ENCODE assay signal across 13 cellular contexts in genomic region chr9:93812410-93812668, GRCh38.
A peak's percentile ranks its signal among the peaks of the same experiment; 100 is the strongest.
DNase-seq lines count a peak whose midpoint lies in the region; ATAC-seq and TF ChIP-seq lines count a peak whose summit lies in the region.
"Had no signal": no experiment of that assay in that cellular context is flagged by ENCODE, and none has a peak within 500 bp of the region (broad histone marks: within the 10 kb centered on the region; RNA-seq: fewer than 3 reads in every experiment).

No MANE protein-coding gene starts in this region.

- ATAC-seq in SK-N-SH treated with all-trans-retinoic acid at 6 μM for 48 hours (no peak), HCT116 (peak; percentile 28; the same call in 1 of the 2 replicates), left lung (peak; percentile 13)

- TF ChIP-seq EP300 in SK-N-SH (IDR thresholded peaks at IDR 0.05; ENCODE audit: borderline replicate concordance in 1 of 2, low read depth in 1 of 2, low read length in 1 of 2): no peak

- H3K27me3 ChIP-seq in SK-N-SH (ENCODE audit: insufficient read depth) (no peaks in the 10 kb centered on the region), HCT116 (ENCODE audit: insufficient read depth, low read length) (peaks cover 7% of the 10 kb centered on the region; the same call in 1 of the 2 replicates), left lung (peaks cover 0 to 68% of the 10 kb centered on the region in 2 donors), right atrium auricular region (no peaks in the 10 kb centered on the region)

- no peak overlapping the region for H3K4me2 ChIP-seq in SK-N-SH
- no peak overlapping the region for H3K4me2 ChIP-seq in HCT116 (ENCODE audit: low read length)

- H3F3A ChIP-seq in SK-N-SH (replicated peaks; ENCODE audit: insufficient read depth): no peaks in the 10 kb centered on the region

- no peaks in the 10 kb centered on the region for H3K36me3 ChIP-seq in SK-N-SH (replicated peaks in 1 of 2; ENCODE audit: control insufficient read depth in 1 of 2, insufficient read depth in 2 of 2, low read length in 1 of 2)
- H3K36me3 ChIP-seq in HCT116 (ENCODE audit: control insufficient read depth in 1 of 2, insufficient read depth in 2 of 2, low read length in 2 of 2): no peaks in the 10 kb centered on the region
- no peaks in the 10 kb centered on the region for H3K36me3 ChIP-seq in left lung
- no peaks in the 10 kb centered on the region for H3K36me3 ChIP-seq in right atrium auricular region

- H3K9me3 ChIP-seq in SK-N-SH (no peaks in the 10 kb centered on the region), HCT116 (ENCODE audit: control insufficient read depth in 1 of 2, insufficient read depth in 1 of 2, low read depth in 1 of 2, low read length in 2 of 2) (no peaks in the 10 kb centered on the region), left lung (no peaks in the 10 kb centered on the region), right atrium auricular region (no peaks in the 10 kb centered on the region)

- H3K4me1 ChIP-seq in SK-N-SH (ENCODE audit: control insufficient read depth in 1 of 2, insufficient read depth in 2 of 2, low read depth in 1 of 2, low read length in 1 of 2): no peaks in the 10 kb centered on the region
- H3K4me1 ChIP-seq in HCT116 (ENCODE audit: control insufficient read depth in 1 of 2, insufficient read depth in 2 of 2, low read length in 2 of 2): peaks cover 6 to 8% of the 10 kb centered on the region in 2 experiments
- no peaks in the 10 kb centered on the region for H3K4me1 ChIP-seq in left lung
- H3K4me1 ChIP-seq in right atrium auricular region: no peaks in the 10 kb centered on the region

- CTCF ChIA-PET in SK-N-SH (lab: Yijun Ruan, JAX): interaction anchor here (1.0 to 1.5 kb wide), 2 partner anchors 15 kb away, joined by 5 read pairs; no protein-coding TSS in a partner anchor
- CTCF ChIA-PET in HCT116 (lab: Charles Lee): interaction anchor here (1.2 kb wide), 1 partner anchor 150 kb away, joined by 3 read pairs; no protein-coding TSS in a partner anchor

- no peak for TF ChIP-seq POLR2A in HCT116 (IDR thresholded peaks at IDR 0.05; ENCODE audit: borderline replicate concordance, extremely low read depth, insufficient read depth, insufficient read length)

- no peak for TF ChIP-seq CTCF in SK-N-SH (IDR thresholded peaks at IDR 0.05)
- TF ChIP-seq CTCF in GM13976 (IDR thresholded peaks at IDR 0.05; ENCODE audit: borderline replicate concordance, control extremely low read depth, extremely low read depth, insufficient read depth, missing control alignments): no peak
- TF ChIP-seq CTCF in HCT116 (IDR thresholded peaks at IDR 0.05 in 2 of 3, conservative IDR thresholded peaks at IDR 0.05 in 1 of 3; ENCODE audit: borderline replicate concordance in 1 of 3, insufficient read depth in 1 of 3, low read depth in 2 of 3, low read length in 2 of 3): no peak
- TF ChIP-seq CTCF in left lung (IDR thresholded peaks at IDR 0.05): no peak
- no peak for TF ChIP-seq CTCF in right atrium auricular region (IDR thresholded peaks at IDR 0.05)

- H3K79me2 ChIP-seq in SK-N-SH (ENCODE audit: insufficient read depth) (no peaks in the 10 kb centered on the region), HCT116 (ENCODE audit: insufficient read depth, low read length) (no peaks in the 10 kb centered on the region)

- peak; percentile 3 for DNase-seq in SK-N-SH
- DNase-seq in GM13976 (ENCODE audit: low spot score): peak; percentile 8
- DNase-seq in HCT116 (ENCODE audit: low read depth, low spot score): no peak
- no peak for DNase-seq in left lung
- DNase-seq in right atrium auricular region (ENCODE audit: low spot score): no peak
- no peak for DNase-seq in cerebellum (ENCODE audit: low spot score)
- DNase-seq in NK-92 (lab: John Stamatoyannopoulos, UW; ENCODE audit: unreplicated experiment): no peak
- DNase-seq: C1 segment of cervical spinal cord; CD4-positive, alpha-beta memory T cell; DMS79 treated with DMSO at 0.1 percent for 48 hours; EL; GM23248 had no signal

- no peak overlapping the region for H3K27ac ChIP-seq in SK-N-SH (ENCODE audit: low read depth in 2 of 2, low read length in 1 of 2)
- no peak overlapping the region for H3K27ac ChIP-seq in HCT116 (ENCODE audit: low read depth, low read length)
- no peak overlapping the region for H3K27ac ChIP-seq in left lung
- H3K27ac ChIP-seq in right atrium auricular region: no peak overlapping the region
- H3K27ac ChIP-seq: GM23248 had no signal

- H3K4me3 ChIP-seq in SK-N-SH (ENCODE audit: low read depth in 2 of 2, low read length in 1 of 2): no peak overlapping the region
- H3K4me3 ChIP-seq in HCT116 (replicated peaks in 1 of 2; ENCODE audit: low read depth in 1 of 2, low read length in 2 of 2): no peak overlapping the region
- no peak overlapping the region for H3K4me3 ChIP-seq in left lung
- H3K4me3 ChIP-seq in right atrium auricular region: no peak overlapping the region
- H3K4me3 ChIP-seq: GM23248 had no signal

- RAD21 ChIA-PET in HCT116 (lab: Charles Lee; ENCODE audit: low non-redundant PET in 1 of 2, low total read pairs in 2 of 2, uncharacterized antibody in 2 of 2, unreplicated experiment in 2 of 2): no interaction called here

- H3K9ac ChIP-seq in SK-N-SH (no peak overlapping the region), HCT116 (ENCODE audit: low read length) (no peak overlapping the region)
- H3K9ac ChIP-seq: GM23248 had no signal

- H2AFZ ChIP-seq in SK-N-SH (ENCODE audit: low read depth) (no peak overlapping the region), HCT116 (ENCODE audit: low read depth, low read length, poor library complexity, severe bottlenecking) (no peak overlapping the region)
- H2AFZ ChIP-seq: GM23248 had no signal

- H3K9me2 ChIP-seq in SK-N-SH: no peaks in the 10 kb centered on the region
- H3K9me2 ChIP-seq in HCT116 (ENCODE audit: insufficient read depth): no peaks in the 10 kb centered on the region

- POLR2A ChIA-PET in SK-N-SH (lab: Yijun Ruan, JAX): no interaction called here
- POLR2A ChIA-PET in HCT116 (lab: Charles Lee): no interaction called here

- TF ChIP-seq RAD21 in SK-N-SH (IDR thresholded peaks at IDR 0.05; ENCODE audit: low read length) (no peak), HCT116 (IDR thresholded peaks at IDR 0.05; ENCODE audit: low read depth) (no peak)

- WGBS in SK-N-SH (ENCODE audit: low lambda C conversion rate): 13% methylated on average over 1 of the region's 1 CpG

- intact Hi-C loops in HCT116 (cut with micrococcal nuclease): no loop called here
- intact Hi-C loops in left lung (cut with DNase I): no loop called here

- no peaks in the 10 kb centered on the region for H4K20me1 ChIP-seq in SK-N-SH (ENCODE audit: insufficient read depth)
- no peaks in the 10 kb centered on the region for H4K20me1 ChIP-seq in HCT116 (ENCODE audit: insufficient read depth)

- in situ Hi-C loops in GM13976 (cut with MboI; ENCODE audit: low sequenced_read_pairs, unreplicated experiment): no loop called here

- no TSS peak for BruUV-seq in HCT116 (replicated peaks; lab: Mats Ljungman, UMichigan)

TF ChIP-seq in SK-N-SH, 30 proteins besides CTCF, POLR2A, EP300 and RAD21 (continues in another document):
- TF ChIP-seq RFX5 (IDR thresholded peaks at IDR 0.05; ENCODE audit: low read length): no peak
- TF ChIP-seq, protein P1, sequence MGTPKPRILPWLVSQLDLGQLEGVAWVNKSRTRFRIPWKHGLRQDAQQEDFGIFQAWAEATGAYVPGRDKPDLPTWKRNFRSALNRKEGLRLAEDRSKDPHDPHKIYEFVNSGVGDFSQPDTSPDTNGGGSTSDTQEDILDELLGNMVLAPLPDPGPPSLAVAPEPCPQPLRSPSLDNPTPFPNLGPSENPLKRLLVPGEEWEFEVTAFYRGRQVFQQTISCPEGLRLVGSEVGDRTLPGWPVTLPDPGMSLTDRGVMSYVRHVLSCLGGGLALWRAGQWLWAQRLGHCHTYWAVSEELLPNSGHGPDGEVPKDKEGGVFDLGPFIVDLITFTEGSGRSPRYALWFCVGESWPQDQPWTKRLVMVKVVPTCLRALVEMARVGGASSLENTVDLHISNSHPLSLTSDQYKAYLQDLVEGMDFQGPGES (IDR thresholded peaks at IDR 0.05; ENCODE audit: low read depth, low read length): no peak
- TF ChIP-seq FOXM1 (IDR thresholded peaks at IDR 0.05; ENCODE audit: low read depth): no peak
- no peak for TF ChIP-seq NRF1 (IDR thresholded peaks at IDR 0.05; ENCODE audit: low read depth, low read length)
- TF ChIP-seq ELF1 (IDR thresholded peaks at IDR 0.05): no peak
- TF ChIP-seq CHD2 (IDR thresholded peaks at IDR 0.05; ENCODE audit: low read length, partially characterized antibody): no peak

TF ChIP-seq in SK-N-SH treated with all-trans-retinoic acid at 6 μM for 48 hours, 23 proteins besides CTCF, POLR2A, EP300 and RAD21 (continues in another document):
- TF ChIP-seq POU6F1 (CRISPR knock-in tag; IDR thresholded peaks at IDR 0.05; ENCODE audit: borderline replicate concordance, low read depth) (no peak), RARB (CRISPR knock-in tag; IDR thresholded peaks at IDR 0.05) (no peak), GLIS3 (CRISPR knock-in tag; IDR thresholded peaks at IDR 0.05) (no peak)

TF ChIP-seq in HCT116, 20 proteins besides CTCF, POLR2A, EP300 and RAD21 (continues in another document):
- TF ChIP-seq SP1 (IDR thresholded peaks at IDR 0.05; ENCODE audit: low read depth) (no peak), FOSL1 (IDR thresholded peaks at IDR 0.05; ENCODE audit: low read depth) (no peak), JUND (IDR thresholded peaks at IDR 0.05) (no peak), ZFX (IDR thresholded peaks at IDR 0.05) (no peak), EZH2phosphoT487 (IDR thresholded peaks at IDR 0.05; ENCODE audit: borderline replicate concordance) (no peak), SRF (IDR thresholded peaks at IDR 0.05; ENCODE audit: low read depth) (no peak)

Comparison
In these comparisons a context has a peak if more than half of its experiments do, and no peak if none do; other contexts are left out.
1. DNase-seq: peak in SK-N-SH (single experiment) and GM13976 (single experiment); none in HCT116 (single experiment), left lung (0 of 2), right atrium auricular region (single experiment), cerebellum (single experiment) and NK-92 (single experiment).